Comparison of ENCODE assay signal across 36 cellular contexts in the genomic region with DNA sequence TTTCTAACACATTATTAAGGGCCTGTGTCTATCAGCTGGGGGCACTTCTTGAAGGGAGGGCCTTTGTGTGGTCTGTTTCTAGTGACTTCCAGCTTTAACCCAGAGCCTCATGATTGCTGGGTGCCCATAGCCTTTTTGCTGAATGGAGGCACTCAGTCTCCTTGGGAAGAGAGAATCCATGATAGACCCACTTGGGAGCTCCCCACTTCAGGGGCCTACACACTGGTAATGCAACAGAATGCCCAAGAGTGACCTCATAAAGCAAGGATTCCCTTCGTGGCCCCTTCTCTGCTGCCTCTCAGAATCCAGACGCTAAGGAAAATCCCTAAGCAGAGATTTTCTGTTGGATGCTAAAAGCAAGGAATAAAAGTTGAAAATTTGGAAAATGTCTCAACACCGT.
"Had no signal": no experiment of that assay in that cellular context is flagged by ENCODE, and none has a peak within 500 bp of the region (broad histone marks: within the 10 kb centered on the region; RNA-seq: fewer than 3 reads in every experiment).

TSS of gene CATSPER3 (plus strand) at position 301 of the 400 bp plus-strand sequence. CDS start at position 386, 85 bp downstream.

- H3K4me1 ChIP-seq: adrenal gland, breast epithelium had no signal

- H3K36me3 Mint-ChIP-seq: WTC11 had no signal

- H3K27me3 ChIP-seq: adrenal gland, body of pancreas, brain microvascular endothelial cell, breast epithelium had no signal

- H3K27ac Mint-ChIP-seq: activated CD4-positive, alpha-beta memory T cell treated with anti-CD3 and anti-CD28 coated beads for 36 hours; activated CD4-positive, alpha-beta T cell treated with anti-CD3 and anti-CD28 coated beads, Interleukin-2, amount 10 ng/mL, durations not matched to agents 7 days and 5 days; activated CD8-positive, alpha-beta T cell treated with anti-CD3 and anti-CD28 coated beads for 36 hours; activated naive CD4-positive, alpha-beta T cell treated with anti-CD3 and anti-CD28 coated beads for 36 hours; activated naive CD8-positive, alpha-beta T cell treated with anti-CD3 and anti-CD28 coated beads for 36 hours; activated T-cell treated with anti-CD3 and anti-CD28 coated beads, Interleukin-2, amount 50 U/mL, for 72 hours; activated T-helper 1 cell treated with anti-CD3 and anti-CD28 coated beads, Interleukin-12 subunit alpha, Interleukin-12 subunit beta, Interleukin-2, Interleukin-4 antibody, amounts not matched to agents 30 ng/mL and 10 ng/mL and 1 ng/mL, durations not matched to agents 14 hours and 24 hours and 36 hours; activated T-helper 17 cell treated with anti-CD3 and anti-CD28 coated beads, Interleukin-2, amount 50 U/mL, for 72 hours; T-helper 1 cell treated with Interleukin-12 subunit alpha and Interleukin-12 subunit beta and Interleukin-4 antibody, amounts not matched to agents 30 μg/mL and 1 μg/mL, for 36 hours; T-helper 2 cell treated with Interferon-gamma antibody and Interleukin-4, amounts not matched to agents 5 μg/mL and 100 μg/mL, for 36 hours; WTC11 had no signal

- H3K4me1 Mint-ChIP-seq: WTC11 had no signal

- H3K27me3 Mint-ChIP-seq: activated CD4-positive, alpha-beta memory T cell treated with anti-CD3 and anti-CD28 coated beads for 36 hours; activated CD4-positive, alpha-beta T cell treated with anti-CD3 and anti-CD28 coated beads for 36 hours; activated CD4-positive, alpha-beta T cell treated with anti-CD3 and anti-CD28 coated beads, Interleukin-2, amount 10 ng/mL, durations not matched to agents 7 days and 5 days; activated CD8-positive, alpha-beta T cell treated with anti-CD3 and anti-CD28 coated beads for 36 hours; activated naive CD8-positive, alpha-beta T cell treated with anti-CD3 and anti-CD28 coated beads for 36 hours; activated T-helper 17 cell treated with anti-CD3 and anti-CD28 coated beads, Interleukin-2, amount 50 U/mL, for 72 hours had no signal

- H3K4me3 ChIP-seq: adrenal gland, body of pancreas, breast epithelium had no signal

- H3K9me3 ChIP-seq: adrenal gland, body of pancreas, breast epithelium had no signal

- H3K36me3 ChIP-seq: adrenal gland, brain microvascular endothelial cell, breast epithelium, WERI-Rb-1 had no signal

- H3K4me3 Mint-ChIP-seq: activated CD4-positive, alpha-beta memory T cell treated with anti-CD3 and anti-CD28 coated beads for 36 hours; activated CD4-positive, alpha-beta T cell treated with anti-CD3 and anti-CD28 coated beads for 36 hours; activated CD4-positive, alpha-beta T cell treated with anti-CD3 and anti-CD28 coated beads, Interleukin-2, amount 10 ng/mL, durations not matched to agents 7 days and 5 days; activated CD8-positive, alpha-beta T cell treated with anti-CD3 and anti-CD28 coated beads for 36 hours; activated naive CD4-positive, alpha-beta T cell treated with anti-CD3 and anti-CD28 coated beads for 36 hours; activated naive CD8-positive, alpha-beta T cell treated with anti-CD3 and anti-CD28 coated beads for 36 hours; activated T-cell treated with anti-CD3 and anti-CD28 coated beads, Interleukin-2, amount 50 U/mL, for 4 hours; activated T-cell treated with anti-CD3 and anti-CD28 coated beads, Interleukin-2, amount 50 U/mL, for 72 hours; activated T-helper 1 cell treated with anti-CD3 and anti-CD28 coated beads, Interleukin-12 subunit alpha, Interleukin-12 subunit beta, Interleukin-2, Interleukin-4 antibody, amounts not matched to agents 30 ng/mL and 10 ng/mL and 1 ng/mL, durations not matched to agents 14 hours and 24 hours and 36 hours; activated T-helper 17 cell treated with anti-CD3 and anti-CD28 coated beads, Interleukin-2, amount 50 U/mL, for 72 hours; T-helper 1 cell treated with Interleukin-12 subunit alpha and Interleukin-12 subunit beta and Interleukin-4 antibody, amounts not matched to agents 30 μg/mL and 1 μg/mL, for 36 hours; T-helper 2 cell treated with Interferon-gamma antibody and Interleukin-4, amounts not matched to agents 5 μg/mL and 100 μg/mL, for 36 hours; WTC11 had no signal

- H3K9me3 Mint-ChIP-seq: activated CD4-positive, alpha-beta memory T cell treated with anti-CD3 and anti-CD28 coated beads for 36 hours; activated CD4-positive, alpha-beta T cell treated with anti-CD3 and anti-CD28 coated beads, Interleukin-2, amount 10 ng/mL, durations not matched to agents 7 days and 5 days; activated CD8-positive, alpha-beta T cell treated with anti-CD3 and anti-CD28 coated beads for 36 hours; activated naive CD4-positive, alpha-beta T cell treated with anti-CD3 and anti-CD28 coated beads for 36 hours; activated naive CD4-positive, alpha-beta T cell treated with anti-CD3 and anti-CD28 coated beads, Interleukin-2, amount 50 U/mL, for 72 hours; activated T-cell treated with anti-CD3 and anti-CD28 coated beads, Interleukin-2, amount 50 U/mL, for 4 hours; activated T-cell treated with anti-CD3 and anti-CD28 coated beads, Interleukin-2, amount 50 U/mL, for 72 hours; activated T-helper 1 cell treated with anti-CD3 and anti-CD28 coated beads, Interleukin-12 subunit alpha, Interleukin-12 subunit beta, Interleukin-2, Interleukin-4 antibody, amounts not matched to agents 30 ng/mL and 10 ng/mL and 1 ng/mL, durations not matched to agents 14 hours and 24 hours and 36 hours; activated T-helper 17 cell treated with anti-CD3 and anti-CD28 coated beads, Interleukin-2, amount 50 U/mL, for 72 hours; T-helper 1 cell treated with Interleukin-12 subunit alpha and Interleukin-12 subunit beta and Interleukin-4 antibody, amounts not matched to agents 30 μg/mL and 1 μg/mL, for 36 hours; T-helper 2 cell treated with Interferon-gamma antibody and Interleukin-4, amounts not matched to agents 5 μg/mL and 100 μg/mL, for 36 hours; WTC11 had no signal

- ATAC-seq: activated CD4-positive, alpha-beta T cell treated with anti-CD3 and anti-CD28 coated beads for 36 hours; activated CD4-positive, CD25-positive, alpha-beta regulatory T cell treated with anti-CD3 and anti-CD28 coated beads, Interleukin-2, amount 50 U/mL, for 24 hours; activated CD8-positive, alpha-beta T cell treated with anti-CD3 and anti-CD28 coated beads for 36 hours; activated naive CD4-positive, alpha-beta T cell treated with anti-CD3 and anti-CD28 coated beads, Interleukin-2, amount 50 U/mL, for 72 hours; activated T-cell treated with anti-CD3 and anti-CD28 coated beads, Interleukin-2, amount 50 U/mL, for 4 hours; activated T-cell treated with anti-CD3 and anti-CD28 coated beads, Interleukin-2, amount 50 U/mL, for 72 hours; activated T-helper 17 cell treated with anti-CD3 and anti-CD28 coated beads, Interleukin-2, amount 50 U/mL, for 72 hours; body of pancreas; WTC11 had no signal

- H3K27ac ChIP-seq: adrenal gland, body of pancreas, brain microvascular endothelial cell, WERI-Rb-1 had no signal

- DNase-seq: activated CD4-positive, alpha-beta memory T cell treated with anti-CD3 and anti-CD28 coated beads for 36 hours; activated CD4-positive, alpha-beta T cell treated with anti-CD3 and anti-CD28 coated beads for 1 hour; activated CD4-positive, alpha-beta T cell treated with anti-CD3 and anti-CD28 coated beads for 36 hours; activated CD4-positive, alpha-beta T cell treated with anti-CD3 and anti-CD28 coated beads for 48 hours; activated CD4-positive, alpha-beta T cell treated with anti-CD3 and anti-CD28 coated beads, Interleukin-2, amount 10 ng/mL, durations not matched to agents 7 days and 5 days; activated CD4-positive, alpha-beta T cell treated with anti-CD3 and anti-CD28 coated beads, Interleukin-2, amount 50 U/mL, for 4 hours; activated CD4-positive, CD25-positive, alpha-beta regulatory T cell; activated CD8-positive, alpha-beta memory T cell treated with anti-CD3 and anti-CD28 coated beads, Interleukin-2, amount 50 U/mL, for 4 hours; activated CD8-positive, alpha-beta T cell treated with anti-CD3 and anti-CD28 coated beads for 36 hours; activated effector memory CD4-positive, alpha-beta T cell treated with anti-CD3 and anti-CD28 coated beads, Interleukin-2, amount 50 U/mL, for 16 hours; activated gamma-delta T cell treated with Interleukin-2 at 50 U/mL for 16 hours; activated naive CD4-positive, alpha-beta T cell; activated naive CD4-positive, alpha-beta T cell treated with anti-CD3 and anti-CD28 coated beads for 36 hours; activated naive CD4-positive, alpha-beta T cell treated with anti-CD3 and anti-CD28 coated beads, Interleukin-2, amount 50 U/mL, for 16 hours; activated naive CD8-positive, alpha-beta T cell treated with anti-CD3 and anti-CD28 coated beads for 36 hours; activated T-cell treated with anti-CD3 and anti-CD28 coated beads for 4 hours; activated T-cell treated with anti-CD3 and anti-CD28 coated beads, Interleukin-2, amount 50 U/mL, for 1 hour; activated T-cell treated with anti-CD3 and anti-CD28 coated beads, Interleukin-2, amount 50 U/mL, for 4 hours; activated T-cell treated with anti-CD3 and anti-CD28 coated beads, Interleukin-2, amount 50 U/mL, for 72 hours; adrenal gland; amniotic stem cell; aorta; body of pancreas; brain microvascular endothelial cell; central memory CD4-positive, alpha-beta T cell; T-helper 2 cell; T-helper 9 cell; WERI-Rb-1 had no signal
